20 cellular contexts compared by ENCODE assay signal in genomic region chr5:150541397-150541675, GRCh38. TPM values are rescaled to one million over a fixed set of nuclear protein-coding genes. Genes with fewer than 3 reads are reported as not detected.
DNase-seq lines count a peak whose midpoint lies in the region; ATAC-seq and TF ChIP-seq lines count a peak whose summit lies in the region.
"Had no signal": no experiment of that assay in that cellular context is flagged by ENCODE, and none has a peak within 500 bp of the region (broad histone marks: within the 10 kb centered on the region; RNA-seq: fewer than 3 reads in every experiment).

No MANE protein-coding gene starts in this region.

- H3K18ac ChIP-seq in mesenchymal stem cell (ENCODE audit: low read depth in 1 of 2, low read length in 2 of 2): peak overlapping the region; percentile 48 to 69

- TF ChIP-seq CTCF in Peyer's patch (IDR thresholded peaks at IDR 0.05): no peak
- TF ChIP-seq CTCF in endothelial cell (IDR thresholded peaks at IDR 0.05; ENCODE audit: unreplicated experiment): no peak
- no peak for TF ChIP-seq CTCF in suprapubic skin (IDR thresholded peaks at IDR 0.05)

- no peak overlapping the region for H4K91ac ChIP-seq in mesenchymal stem cell (ENCODE audit: low read length)

- ATAC-seq in HG03457 (IDR thresholded peaks at IDR 0.05; ENCODE audit: unreplicated experiment): no peak
- ATAC-seq in activated T-cell treated with anti-CD3 and anti-CD28 coated beads, Interleukin-2, amount 50 U/mL, for 72 hours (replicated peaks in 1 of 2): no peak
- no peak for ATAC-seq in HG02852 (IDR thresholded peaks at IDR 0.05; ENCODE audit: unreplicated experiment)
- ATAC-seq: activated CD8-positive, alpha-beta memory T cell treated with anti-CD3 and anti-CD28 coated beads, Interleukin-2, amount 10 ng/mL, durations not matched to agents 7 days and 5 days; body of pancreas; natural killer cell treated with Interleukin-12 subunit alpha and Interleukin-12 subunit beta and Interleukin-15 and Interleukin-18, amount 100 ng/mL, for 72 hours had no signal

- H3K9me3 Mint-ChIP-seq in endothelial cell (ENCODE audit: unreplicated experiment): no peaks in the 10 kb centered on the region
- H3K9me3 Mint-ChIP-seq in activated T-cell treated with anti-CD3 and anti-CD28 coated beads, Interleukin-2, amount 50 U/mL, for 72 hours: no peaks in the 10 kb centered on the region
- H3K9me3 Mint-ChIP-seq: natural killer cell treated with Interleukin-12 subunit alpha and Interleukin-12 subunit beta and Interleukin-15 and Interleukin-18, amount 100 ng/mL, for 72 hours had no signal

- peak overlapping the region; percentile 69 to 77 for H2BK12ac ChIP-seq in mesenchymal stem cell (ENCODE audit: low read length in 2 of 2)

- H3K36me3 Mint-ChIP-seq in endothelial cell (ENCODE audit: low read depth, unreplicated experiment): peaks cover 52% of the 10 kb centered on the region
- H3K36me3 Mint-ChIP-seq in activated T-cell treated with anti-CD3 and anti-CD28 coated beads, Interleukin-2, amount 50 U/mL, for 72 hours (ENCODE audit: insufficient read depth in 2 of 2): peaks cover 0 to 3% of the 10 kb centered on the region in 2 donors
- H3K36me3 Mint-ChIP-seq: activated CD8-positive, alpha-beta memory T cell treated with anti-CD3 and anti-CD28 coated beads, Interleukin-2, amount 10 ng/mL, durations not matched to agents 7 days and 5 days; natural killer cell treated with Interleukin-12 subunit alpha and Interleukin-12 subunit beta and Interleukin-15 and Interleukin-18, amount 100 ng/mL, for 72 hours had no signal

- H3K4me3 Mint-ChIP-seq in endothelial cell (ENCODE audit: unreplicated experiment): no peak overlapping the region
- no peak overlapping the region for H3K4me3 Mint-ChIP-seq in activated T-cell treated with anti-CD3 and anti-CD28 coated beads, Interleukin-2, amount 50 U/mL, for 72 hours
- H3K4me3 Mint-ChIP-seq: activated CD8-positive, alpha-beta memory T cell treated with anti-CD3 and anti-CD28 coated beads, Interleukin-2, amount 10 ng/mL, durations not matched to agents 7 days and 5 days; natural killer cell treated with Interleukin-12 subunit alpha and Interleukin-12 subunit beta and Interleukin-15 and Interleukin-18, amount 100 ng/mL, for 72 hours had no signal

- no peak overlapping the region for H3K23ac ChIP-seq in mesenchymal stem cell (ENCODE audit: low read length in 2 of 2)

- peak overlapping the region; percentile 14 for H2BK5ac ChIP-seq in mesenchymal stem cell (ENCODE audit: low read depth, low read length, poor library complexity, severe bottlenecking)

- 100% methylated on average over 6 of the region's 6 CpGs for WGBS in mesenchymal stem cell
- WGBS in suprapubic skin: 96% methylated on average over 6 of the region's 6 CpGs

- peak overlapping the region; percentile 52 for H4K8ac ChIP-seq in mesenchymal stem cell (ENCODE audit: low read length)

- no peak overlapping the region for H3K14ac ChIP-seq in mesenchymal stem cell (ENCODE audit: low read length in 2 of 2)

- no peak overlapping the region for H2BK120ac ChIP-seq in mesenchymal stem cell (ENCODE audit: low read depth, low read length)

- TF ChIP-seq POLR2A in Peyer's patch (IDR thresholded peaks at IDR 0.05) (no peak), suprapubic skin (IDR thresholded peaks at IDR 0.05) (no peak)

- H2AK5ac ChIP-seq in mesenchymal stem cell (ENCODE audit: low read length, severe bottlenecking): peak overlapping the region; percentile 96

- H3K79me1 ChIP-seq in mesenchymal stem cell (replicated peaks; ENCODE audit: low read length, poor library complexity, severe bottlenecking): peaks cover 47% of the 10 kb centered on the region

- peak overlapping the region in 3 of 4 donors; percentile 81 to 96 (median 96) for H3K27ac ChIP-seq in Peyer's patch
- H3K27ac ChIP-seq in mesenchymal stem cell (ENCODE audit: low read length, poor library complexity, severe bottlenecking): peak overlapping the region; percentile 83
- peak overlapping the region; percentile 56 for H3K27ac ChIP-seq in suprapubic skin

- H3K36me3 ChIP-seq in Peyer's patch (peaks cover 0 to 60% (median 0%) of the 10 kb centered on the region in 3 donors), mesenchymal stem cell (ENCODE audit: control insufficient read depth in 1 of 2, insufficient read depth in 2 of 2, low read depth in 1 of 2, low read length in 2 of 2) (peaks cover 76 to 91% of the 10 kb centered on the region in 2 experiments), suprapubic skin (peaks cover 81% of the 10 kb centered on the region)

- H2BK15ac ChIP-seq in mesenchymal stem cell (ENCODE audit: low read depth, poor library complexity, severe bottlenecking): peak overlapping the region; percentile 26

- H3K4me2 ChIP-seq in mesenchymal stem cell (ENCODE audit: low read length, poor library complexity, severe bottlenecking): no peak overlapping the region

- no peaks in the 10 kb centered on the region for H3K27me3 ChIP-seq in Peyer's patch
- no peaks in the 10 kb centered on the region for H3K27me3 ChIP-seq in mesenchymal stem cell (ENCODE audit: control insufficient read depth in 1 of 2, insufficient read depth in 1 of 2, low read length in 2 of 2)
- no peaks in the 10 kb centered on the region for H3K27me3 ChIP-seq in suprapubic skin
- H3K27me3 ChIP-seq: BE2C, body of pancreas, gastrocnemius medialis had no signal

- H3K4me1 Mint-ChIP-seq in endothelial cell (ENCODE audit: unreplicated experiment): peaks cover 13% of the 10 kb centered on the region
- H3K4me1 Mint-ChIP-seq in activated T-cell treated with anti-CD3 and anti-CD28 coated beads, Interleukin-2, amount 50 U/mL, for 72 hours (ENCODE audit: low read depth): no peaks in the 10 kb centered on the region
- H3K4me1 Mint-ChIP-seq: activated CD8-positive, alpha-beta memory T cell treated with anti-CD3 and anti-CD28 coated beads, Interleukin-2, amount 10 ng/mL, durations not matched to agents 7 days and 5 days had no signal

- H3K4me3 ChIP-seq in Peyer's patch (no peak overlapping the region), mesenchymal stem cell (ENCODE audit: insufficient read depth in 1 of 2, low read depth in 1 of 2, low read length in 2 of 2) (no peak overlapping the region), suprapubic skin (no peak overlapping the region)
- H3K4me3 ChIP-seq: body of pancreas, gastrocnemius medialis had no signal

- H3K27me3 Mint-ChIP-seq in endothelial cell (ENCODE audit: unreplicated experiment): peaks cover 12% of the 10 kb centered on the region
- no peaks in the 10 kb centered on the region for H3K27me3 Mint-ChIP-seq in activated T-cell treated with anti-CD3 and anti-CD28 coated beads, Interleukin-2, amount 50 U/mL, for 72 hours (ENCODE audit: low read depth)
- H3K27me3 Mint-ChIP-seq: natural killer cell treated with Interleukin-12 subunit alpha and Interleukin-12 subunit beta and Interleukin-15 and Interleukin-18, amount 100 ng/mL, for 72 hours had no signal

- H3K9ac ChIP-seq in mesenchymal stem cell (ENCODE audit: low read length): peak overlapping the region; percentile 53

- peak overlapping the region in 1 of 2 experiments; percentile 5 for H3K4ac ChIP-seq in mesenchymal stem cell (ENCODE audit: low read depth in 1 of 2, low read length in 2 of 2)

- TF ChIP-seq EP300 in suprapubic skin (IDR thresholded peaks at IDR 0.05): no peak

- H2AFZ ChIP-seq in mesenchymal stem cell (ENCODE audit: low read depth, low read length): no peak overlapping the region

- H3K27ac Mint-ChIP-seq in endothelial cell (ENCODE audit: unreplicated experiment): peak overlapping the region; percentile 30
- H3K27ac Mint-ChIP-seq in activated T-cell treated with anti-CD3 and anti-CD28 coated beads, Interleukin-2, amount 50 U/mL, for 72 hours: no peak overlapping the region
- H3K27ac Mint-ChIP-seq: activated CD8-positive, alpha-beta memory T cell treated with anti-CD3 and anti-CD28 coated beads, Interleukin-2, amount 10 ng/mL, durations not matched to agents 7 days and 5 days; natural killer cell treated with Interleukin-12 subunit alpha and Interleukin-12 subunit beta and Interleukin-15 and Interleukin-18, amount 100 ng/mL, for 72 hours had no signal

- peaks cover 0 to 38% (median 4%) of the 10 kb centered on the region in 4 donors for H3K4me1 ChIP-seq in Peyer's patch
- peaks cover 45% of the 10 kb centered on the region for H3K4me1 ChIP-seq in mesenchymal stem cell (ENCODE audit: control insufficient read depth, insufficient read depth, low read depth, low read length)
- H3K4me1 ChIP-seq in suprapubic skin: peaks cover 20% of the 10 kb centered on the region
- H3K4me1 ChIP-seq: BE2C, body of pancreas had no signal

- H3K9me3 ChIP-seq in Peyer's patch (no peaks in the 10 kb centered on the region), mesenchymal stem cell (ENCODE audit: control insufficient read depth, low read length) (no peaks in the 10 kb centered on the region), suprapubic skin (no peaks in the 10 kb centered on the region)
- H3K9me3 ChIP-seq: BE2C, body of pancreas, gastrocnemius medialis had no signal

- DNase-seq in Peyer's patch (no peak), endothelial cell (ENCODE audit: low spot score) (no peak), mesenchymal stem cell (no peak), suprapubic skin (ENCODE audit: low spot score in 2 of 2) (no peak), hippocampal formation (lab: John Stamatoyannopoulos, UW) (no peak)
- DNase-seq in activated T-cell treated with anti-CD3 and anti-CD28 coated beads, Interleukin-2, amount 50 U/mL, for 72 hours: no peak
- DNase-seq: activated CD8-positive, alpha-beta memory T cell treated with anti-CD3 and anti-CD28 coated beads, Interleukin-2, amount 10 ng/mL, durations not matched to agents 7 days and 5 days; activated naive CD4-positive, alpha-beta T cell; BE2C; DMS153; effector memory CD4-positive, alpha-beta T cell; GOT3; NCI-H1092 treated with DMSO at 0.1 percent for 48 hours; retina; stimulated activated naive CD4-positive, alpha-beta T cell had no signal

RNA-seq across cellular contexts. Expression of gene NDST1, which starts 33.4 kb away (rescaled TPM):
- total RNA-seq in Peyer's patch: 100 to 1,000 TPM in 2 of 4 donors, 10 to 100 TPM in 2; 80.9 to 168 (median 118) TPM
- total RNA-seq in endothelial cell (ENCODE audit: unreplicated experiment): 178 TPM
- polyA plus RNA-seq in mesenchymal stem cell (2013, experiment 1 of 2): 64.3 TPM
- polyA plus RNA-seq in mesenchymal stem cell (2013, experiment 2 of 2): 64.6 TPM
- 100 to 1,000 TPM in 3 of 4 donors, 10 to 100 TPM in 1; 94.6 to 157 (median 134) TPM for total RNA-seq in suprapubic skin
- total RNA-seq in activated T-cell treated with anti-CD3 and anti-CD28 coated beads, Interleukin-2, amount 50 U/mL, for 72 hours: 1 to 10 TPM; 3.4 to 3.5 TPM

Comparison
In these comparisons a context has a peak if more than half of its experiments do, and no peak if none do; other contexts are left out.
1. RNA of gene NDST1, which starts 33.4 kb away (total RNA-seq): 178 TPM in endothelial cell (single experiment), 80.9 to 168 TPM in Peyer's patch and 94.6 to 157 TPM in suprapubic skin; 3.4 to 3.5 TPM in activated T-cell treated with anti-CD3 and anti-CD28 coated beads, Interleukin-2, amount 50 U/mL, for 72 hours; every median in the first group is over 10 times any median in the second.
2. Peak in every context shown above with its lines, with median percentiles within 50 percentile points of each other: H3K27ac ChIP-seq.